In the genomic region with DNA sequence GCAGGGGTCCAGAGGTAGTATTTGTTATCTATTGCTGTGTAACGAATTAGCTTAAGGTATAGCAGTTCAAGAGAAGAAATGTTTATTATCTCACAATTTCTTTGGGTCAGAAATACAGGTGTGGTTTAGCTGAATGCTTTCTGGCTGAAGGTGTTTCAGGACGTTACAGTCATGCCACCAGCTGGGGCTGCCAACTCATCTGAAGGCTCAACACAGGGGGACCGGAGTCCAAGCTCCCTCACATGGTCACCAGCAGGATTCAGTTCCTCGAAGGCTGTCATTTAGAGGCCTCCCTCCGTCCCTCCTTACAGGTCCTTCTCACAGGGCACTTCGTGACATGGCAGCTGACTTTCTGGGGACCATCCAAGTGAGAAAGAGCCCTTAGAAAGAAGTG, we compare ENCODE assay signal across 1 cellular context.
TF ChIP-seq lines count a peak whose summit lies in the region.

No MANE protein-coding gene starts in this region.

TF ChIP-seq in GM23338, 12 proteins besides CTCF, POLR2A, EP300 and RAD21 (continued from another document):
- TF ChIP-seq, protein P1, sequence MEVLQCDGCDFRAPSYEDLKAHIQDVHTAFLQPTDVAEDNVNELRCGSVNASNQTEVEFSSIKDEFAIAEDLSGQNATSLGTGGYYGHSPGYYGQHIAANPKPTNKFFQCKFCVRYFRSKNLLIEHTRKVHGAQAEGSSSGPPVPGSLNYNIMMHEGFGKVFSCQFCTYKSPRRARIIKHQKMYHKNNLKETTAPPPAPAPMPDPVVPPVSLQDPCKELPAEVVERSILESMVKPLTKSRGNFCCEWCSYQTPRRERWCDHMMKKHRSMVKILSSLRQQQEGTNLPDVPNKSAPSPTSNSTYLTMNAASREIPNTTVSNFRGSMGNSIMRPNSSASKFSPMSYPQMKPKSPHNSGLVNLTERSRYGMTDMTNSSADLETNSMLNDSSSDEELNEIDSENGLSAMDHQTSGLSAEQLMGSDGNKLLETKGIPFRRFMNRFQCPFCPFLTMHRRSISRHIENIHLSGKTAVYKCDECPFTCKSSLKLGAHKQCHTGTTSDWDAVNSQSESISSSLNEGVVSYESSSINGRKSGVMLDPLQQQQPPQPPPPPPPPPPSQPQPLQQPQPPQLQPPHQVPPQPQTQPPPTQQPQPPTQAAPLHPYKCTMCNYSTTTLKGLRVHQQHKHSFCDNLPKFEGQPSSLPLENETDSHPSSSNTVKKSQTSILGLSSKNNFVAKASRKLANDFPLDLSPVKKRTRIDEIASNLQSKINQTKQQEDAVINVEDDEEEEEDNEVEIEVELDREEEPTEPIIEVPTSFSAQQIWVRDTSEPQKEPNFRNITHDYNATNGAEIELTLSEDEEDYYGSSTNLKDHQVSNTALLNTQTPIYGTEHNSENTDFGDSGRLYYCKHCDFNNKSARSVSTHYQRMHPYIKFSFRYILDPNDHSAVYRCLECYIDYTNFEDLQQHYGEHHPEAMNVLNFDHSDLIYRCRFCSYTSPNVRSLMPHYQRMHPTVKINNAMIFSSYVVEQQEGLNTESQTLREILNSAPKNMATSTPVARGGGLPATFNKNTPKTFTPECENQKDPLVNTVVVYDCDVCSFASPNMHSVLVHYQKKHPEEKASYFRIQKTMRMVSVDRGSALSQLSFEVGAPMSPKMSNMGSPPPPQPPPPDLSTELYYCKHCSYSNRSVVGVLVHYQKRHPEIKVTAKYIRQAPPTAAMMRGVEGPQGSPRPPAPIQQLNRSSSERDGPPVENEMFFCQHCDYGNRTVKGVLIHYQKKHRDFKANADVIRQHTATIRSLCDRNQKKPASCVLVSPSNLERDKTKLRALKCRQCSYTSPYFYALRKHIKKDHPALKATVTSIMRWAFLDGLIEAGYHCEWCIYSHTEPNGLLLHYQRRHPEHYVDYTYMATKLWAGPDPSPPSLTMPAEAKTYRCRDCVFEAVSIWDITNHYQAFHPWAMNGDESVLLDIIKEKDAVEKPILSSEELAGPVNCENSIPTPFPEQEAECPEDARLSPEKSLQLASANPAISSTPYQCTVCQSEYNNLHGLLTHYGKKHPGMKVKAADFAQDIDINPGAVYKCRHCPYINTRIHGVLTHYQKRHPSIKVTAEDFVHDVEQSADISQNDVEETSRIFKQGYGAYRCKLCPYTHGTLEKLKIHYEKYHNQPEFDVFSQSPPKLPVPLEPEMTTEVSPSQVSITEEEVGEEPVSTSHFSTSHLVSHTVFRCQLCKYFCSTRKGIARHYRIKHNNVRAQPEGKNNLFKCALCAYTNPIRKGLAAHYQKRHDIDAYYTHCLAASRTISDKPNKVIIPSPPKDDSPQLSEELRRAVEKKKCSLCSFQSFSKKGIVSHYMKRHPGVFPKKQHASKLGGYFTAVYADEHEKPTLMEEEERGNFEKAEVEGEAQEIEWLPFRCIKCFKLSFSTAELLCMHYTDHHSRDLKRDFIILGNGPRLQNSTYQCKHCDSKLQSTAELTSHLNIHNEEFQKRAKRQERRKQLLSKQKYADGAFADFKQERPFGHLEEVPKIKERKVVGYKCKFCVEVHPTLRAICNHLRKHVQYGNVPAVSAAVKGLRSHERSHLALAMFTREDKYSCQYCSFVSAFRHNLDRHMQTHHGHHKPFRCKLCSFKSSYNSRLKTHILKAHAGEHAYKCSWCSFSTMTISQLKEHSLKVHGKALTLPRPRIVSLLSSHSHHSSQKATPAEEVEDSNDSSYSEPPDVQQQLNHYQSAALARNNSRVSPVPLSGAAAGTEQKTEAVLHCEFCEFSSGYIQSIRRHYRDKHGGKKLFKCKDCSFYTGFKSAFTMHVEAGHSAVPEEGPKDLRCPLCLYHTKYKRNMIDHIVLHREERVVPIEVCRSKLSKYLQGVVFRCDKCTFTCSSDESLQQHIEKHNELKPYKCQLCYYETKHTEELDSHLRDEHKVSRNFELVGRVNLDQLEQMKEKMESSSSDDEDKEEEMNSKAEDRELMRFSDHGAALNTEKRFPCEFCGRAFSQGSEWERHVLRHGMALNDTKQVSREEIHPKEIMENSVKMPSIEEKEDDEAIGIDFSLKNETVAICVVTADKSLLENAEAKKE (CRISPR knock-in tag; IDR thresholded peaks at IDR 0.05), result no peak
